Comparison of ENCODE assay signal across 11 cellular contexts in genomic region chr13:111210945-111211469, GRCh38.
DNase-seq lines count a peak whose midpoint lies in the region; ATAC-seq, FAIRE-seq and TF ChIP-seq lines count a peak whose summit lies in the region.
"Had no signal": no experiment of that assay in that cellular context is flagged by ENCODE, and none has a peak within 500 bp of the region (broad histone marks: within the 10 kb centered on the region; RNA-seq: fewer than 3 reads in every experiment).

No MANE protein-coding gene starts in this region.

- in situ Hi-C loops in HepG2 (cut with HindIII; ENCODE audit: extremely low pct_ligation_motif_present, low pct_unique_long_range_greater_than_20kb) = loop anchor here (25.0 kb wide), 1 partner anchor 274 kb away; no protein-coding TSS in a partner anchor

- H3K27ac ChIP-seq in left ventricle myocardium inferior (replicated peaks) (peak overlapping the region; percentile 58), ectodermal cell (ENCODE audit: insufficient read depth, low read depth, low read length, poor library complexity, severe bottlenecking) (peak overlapping the region; percentile 86), upper lobe of right lung (no peak overlapping the region), HepG2 (ENCODE audit: extremely low read length, insufficient read depth, low read length) (no peak overlapping the region)
- H3K27ac ChIP-seq: prostate gland had no signal

- H3K36me3 ChIP-seq in left ventricle myocardium inferior = peaks cover 4% of the 10 kb centered on the region
- H3K36me3 ChIP-seq in ectodermal cell (ENCODE audit: control insufficient read depth, insufficient read depth, low read length) = no peaks in the 10 kb centered on the region
- H3K36me3 ChIP-seq in upper lobe of right lung = no peaks in the 10 kb centered on the region
- H3K36me3 ChIP-seq in HepG2 (replicated peaks in 1 of 2; ENCODE audit: control insufficient read depth in 1 of 2, insufficient read depth in 2 of 2, low read length in 2 of 2) = peaks cover 4 to 10% of the 10 kb centered on the region in 2 experiments; a peak in 4 of 5 replicates
- H3K36me3 ChIP-seq: prostate gland had no signal

- no peaks in the 10 kb centered on the region for H3K27me3 Mint-ChIP-seq in naive thymus-derived CD8-positive, alpha-beta T cell

- no TSS peak for BruUV-seq in HepG2 (replicated peaks; lab: Mats Ljungman, UMichigan)

- ATAC-seq in naive thymus-derived CD8-positive, alpha-beta T cell = no peak
- peak; percentile 30 for ATAC-seq in upper lobe of right lung
- ATAC-seq in HepG2 = no peak
- no peak for ATAC-seq in HG03095 (IDR thresholded peaks at IDR 0.05; ENCODE audit: unreplicated experiment)
- ATAC-seq: activated T-cell treated with anti-CD3 and anti-CD28 coated beads, Interleukin-2, amount 50 U/mL, for 72 hours had no signal

- peak overlapping the region in 1 of 10 donors; percentile 13 for H3K4me3 Mint-ChIP-seq in naive thymus-derived CD8-positive, alpha-beta T cell
- H3K4me3 Mint-ChIP-seq: activated T-cell treated with anti-CD3 and anti-CD28 coated beads, Interleukin-2, amount 50 U/mL, for 72 hours had no signal

- TF ChIP-seq CTCF in left ventricle myocardium inferior (IDR thresholded peaks at IDR 0.05; ENCODE audit: borderline replicate concordance) = no peak
- TF ChIP-seq CTCF in upper lobe of right lung (IDR thresholded peaks at IDR 0.05) = no peak
- TF ChIP-seq CTCF in HepG2 (CRISPR knock-in tag; IDR thresholded peaks at IDR 0.05) = no peak

- peaks cover 0 to 44% (median 1%) of the 10 kb centered on the region in 3 donors for H3K36me3 Mint-ChIP-seq in naive thymus-derived CD8-positive, alpha-beta T cell

- H3K9me3 ChIP-seq in left ventricle myocardium inferior (replicated peaks) (no peaks in the 10 kb centered on the region), ectodermal cell (ENCODE audit: control insufficient read depth, low read length) (no peaks in the 10 kb centered on the region), upper lobe of right lung (no peaks in the 10 kb centered on the region), HepG2 (ENCODE audit: low read length) (no peaks in the 10 kb centered on the region)
- H3K9me3 ChIP-seq: prostate gland had no signal

- peak overlapping the region in 7 of 10 donors; percentile 12 to 63 (median 22) for H3K27ac Mint-ChIP-seq in naive thymus-derived CD8-positive, alpha-beta T cell
- H3K27ac Mint-ChIP-seq: activated T-cell treated with anti-CD3 and anti-CD28 coated beads, Interleukin-2, amount 50 U/mL, for 72 hours had no signal

- H3K4me1 ChIP-seq in left ventricle myocardium inferior = peaks cover 97% of the 10 kb centered on the region
- peaks cover 47% of the 10 kb centered on the region for H3K4me1 ChIP-seq in ectodermal cell (ENCODE audit: control insufficient read depth, insufficient read depth, low read length)
- peaks cover 42% of the 10 kb centered on the region for H3K4me1 ChIP-seq in upper lobe of right lung
- no peaks in the 10 kb centered on the region for H3K4me1 ChIP-seq in HepG2 (ENCODE audit: insufficient read depth, low read length)

- H3K4me2 ChIP-seq in HepG2 (ENCODE audit: low read depth, low read length) = no peak overlapping the region

- TF ChIP-seq EP300 in HepG2 (IDR thresholded peaks at IDR 0.05; ENCODE audit: low read depth in 2 of 2, low read length in 2 of 2) (no peak), HepG2 (CRISPR knock-in tag; IDR thresholded peaks at IDR 0.05; ENCODE audit: borderline replicate concordance) (no peak)

- 63 to 77% methylated on average over 8 of the region's 8 CpGs for WGBS in ectodermal cell, 2 experiments
- 98% methylated on average over 8 of the region's 8 CpGs for WGBS in HepG2 (ENCODE audit: low lambda C conversion rate)

- DNase-seq in left ventricle myocardium inferior (no peak), cardiac septum (ENCODE audit: low spot score) (no peak), upper lobe of right lung (no peak), pons (ENCODE audit: low spot score) (no peak), HepG2 (ENCODE audit: low spot score) (no peak)
- DNase-seq in naive thymus-derived CD8-positive, alpha-beta T cell = no peak
- DNase-seq: activated T-cell treated with anti-CD3 and anti-CD28 coated beads, Interleukin-2, amount 50 U/mL, for 72 hours; NCI-H1436 had no signal

- no peak overlapping the region for H3K4me3 ChIP-seq in left ventricle myocardium inferior
- H3K4me3 ChIP-seq in ectodermal cell (ENCODE audit: insufficient read depth, low read depth, low read length) = no peak overlapping the region
- no peak overlapping the region for H3K4me3 ChIP-seq in upper lobe of right lung
- H3K4me3 ChIP-seq in HepG2 (replicated peaks in 1 of 3; ENCODE audit: insufficient read depth in 1 of 3, low read depth in 2 of 3, low read length in 3 of 3) = no peak overlapping the region
- H3K4me3 ChIP-seq: prostate gland had no signal

- POLR2A ChIA-PET in naive thymus-derived CD8-positive, alpha-beta T cell (lab: Charles Lee) = interaction anchor here (1.0 to 1.4 kb wide), 2 partner anchors 26 to 143 kb away, joined by 4 read pairs; no protein-coding TSS in a partner anchor
- POLR2A ChIA-PET in HepG2 (lab: Yijun Ruan, JAX) = no interaction called here

- H3K27me3 ChIP-seq in left ventricle myocardium inferior (ENCODE audit: low read depth) (no peaks in the 10 kb centered on the region), ectodermal cell (ENCODE audit: control insufficient read depth, insufficient read depth, low read length, poor library complexity, severe bottlenecking) (no peaks in the 10 kb centered on the region), upper lobe of right lung (no peaks in the 10 kb centered on the region), HepG2 (ENCODE audit: control insufficient read depth in 1 of 2, insufficient read depth in 2 of 2, low read length in 2 of 2) (no peaks in the 10 kb centered on the region)

- H3K9me3 Mint-ChIP-seq in naive thymus-derived CD8-positive, alpha-beta T cell = no peaks in the 10 kb centered on the region
- H3K9me3 Mint-ChIP-seq: activated T-cell treated with anti-CD3 and anti-CD28 coated beads, Interleukin-2, amount 50 U/mL, for 72 hours had no signal

- TF ChIP-seq RAD21 in HepG2 (CRISPR knock-in tag; IDR thresholded peaks at IDR 0.05) = no peak

- no peak overlapping the region for H2AFZ ChIP-seq in HepG2 (ENCODE audit: low read length)

- no peak for FAIRE-seq in HepG2 (lab: Jason Lieb, UNC)

- H3K9ac ChIP-seq in HepG2 (ENCODE audit: insufficient read depth, low read depth, low read length) = no peak overlapping the region

- no peak for TF ChIP-seq POLR2A in HepG2 (IDR thresholded peaks at IDR 0.05; ENCODE audit: insufficient read depth in 1 of 2, low read depth in 2 of 2, low read length in 2 of 2)

- CTCF ChIA-PET in HepG2 (lab: Yijun Ruan, JAX; ENCODE audit: low intra/inter-chr PET ratio, low total read pairs) = no interaction called here

- H4K20me1 ChIP-seq in HepG2 (ENCODE audit: insufficient read depth, low read length) = peaks cover 17% of the 10 kb centered on the region; the same call in 1 of the 2 replicates

- intact Hi-C loops in left ventricle myocardium inferior (cut with micrococcal nuclease) = loop anchor here (10.0 kb wide), 1 partner anchor 146 kb away; no protein-coding TSS in a partner anchor
- intact Hi-C loops in cardiac septum (cut with DNase I) = no loop called here
- intact Hi-C loops in upper lobe of right lung (cut with DNase I) = no loop called here
- intact Hi-C loops in HepG2 (cut with micrococcal nuclease; ENCODE audit: unreplicated experiment) = loop anchor here (10.0 kb wide), 1 partner anchor 266 kb away; no protein-coding TSS in a partner anchor

- H3K79me2 ChIP-seq in HepG2 (ENCODE audit: insufficient read depth, low read length) = peaks cover 47% of the 10 kb centered on the region

- H3K4me1 Mint-ChIP-seq in naive thymus-derived CD8-positive, alpha-beta T cell = peaks cover 38 to 81% (median 73%) of the 10 kb centered on the region in 4 donors

TF ChIP-seq in HepG2, 621 proteins besides CTCF, POLR2A, EP300 and RAD21:
- TF ChIP-seq ZNF296 (CRISPR knock-in tag; conservative IDR thresholded peaks at IDR 0.05) (no peak), DNMT3B (CRISPR knock-in tag; conservative IDR thresholded peaks at IDR 0.05) (no peak), KLF15 (CRISPR knock-in tag; IDR thresholded peaks at IDR 0.05; ENCODE audit: borderline replicate concordance) (no peak), ZNF781 (CRISPR knock-in tag; IDR thresholded peaks at IDR 0.05; ENCODE audit: borderline replicate concordance, not compliant biosample characterization) (no peak), AKAP8 (CRISPR knock-in tag; IDR thresholded peaks at IDR 0.05) (no peak), ZNF530 (CRISPR knock-in tag; IDR thresholded peaks at IDR 0.05; ENCODE audit: low read depth) (no peak), ZNF24 (IDR thresholded peaks at IDR 0.05) (no peak), IKZF1 (IDR thresholded peaks at IDR 0.05) (no peak)

Comparison
In these comparisons a context has a peak if more than half of its experiments do, and no peak if none do; other contexts are left out.
1. intact Hi-C loops: an anchor here in left ventricle myocardium inferior (10.0 kb wide) and HepG2 (10.0 kb wide); none called in cardiac septum and upper lobe of right lung.
2. H3K27ac ChIP-seq: peak in left ventricle myocardium inferior (single experiment) and ectodermal cell (single experiment); none in upper lobe of right lung (single experiment) and HepG2 (single experiment).